ENCODE assay signal across 9 cellular contexts in the genomic region with DNA sequence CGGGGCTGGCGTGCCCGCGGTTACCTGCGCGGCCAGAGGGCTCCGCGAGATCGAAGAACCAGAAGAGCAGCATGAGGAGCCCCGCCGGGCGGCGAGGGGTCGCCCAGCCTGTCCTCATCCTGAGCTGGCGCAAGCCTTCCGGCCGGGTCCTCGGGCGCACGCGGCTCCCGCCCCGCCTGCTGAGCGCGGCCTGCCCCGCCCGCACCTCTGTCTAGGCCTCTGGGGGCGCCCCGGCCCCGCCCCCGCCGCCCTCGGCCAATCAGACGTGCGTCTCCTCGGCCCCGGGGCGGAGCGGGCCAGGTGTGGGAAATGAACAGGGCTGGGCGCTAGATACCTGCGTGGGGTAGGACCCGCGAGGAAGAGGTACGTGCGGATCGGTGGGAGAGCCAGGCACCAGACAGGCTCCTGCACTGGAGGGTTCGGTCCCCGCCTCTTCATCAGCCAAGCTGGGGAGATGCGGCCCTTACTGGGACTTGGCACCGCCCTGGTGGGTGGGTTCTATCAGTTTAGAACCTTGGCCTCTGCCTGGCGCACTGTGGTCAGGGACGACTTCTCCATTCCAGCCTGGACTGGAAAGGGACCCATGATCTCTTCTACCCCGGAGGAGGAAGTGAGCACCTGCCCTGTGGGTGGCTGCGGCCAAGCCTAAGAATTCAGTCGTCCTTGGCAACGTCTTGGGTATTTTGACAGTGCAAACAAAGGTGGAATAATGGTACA. TPM values are rescaled to one million over a fixed set of nuclear protein-coding genes. Genes with fewer than 3 reads are reported as not detected.
DNase-seq lines count a peak whose midpoint lies in the region; ATAC-seq and TF ChIP-seq lines count a peak whose summit lies in the region.
"Had no signal": no experiment of that assay in that cellular context is flagged by ENCODE, and none has a peak within 500 bp of the region (broad histone marks: within the 10 kb centered on the region; RNA-seq: fewer than 3 reads in every experiment).

A gene (minus strand): TSS at position 192 of the 717 bp plus-strand sequence.

- in situ Hi-C loops in KBM-7 (cut with MboI; ENCODE audit: low pct_unique_long_range_greater_than_20kb, low sequenced_read_pairs): no loop called here

- H3K9me3 Mint-ChIP-seq in effector memory CD8-positive, alpha-beta T cell: no peaks in the 10 kb centered on the region

- H3K36me3 Mint-ChIP-seq in effector memory CD8-positive, alpha-beta T cell (ENCODE audit: insufficient read depth): peaks cover 17% of the 10 kb centered on the region

- CTCF ChIA-PET in HEK293T (lab: Yijun Ruan, JAX): no interaction called here

- H3K4me1 Mint-ChIP-seq in effector memory CD8-positive, alpha-beta T cell (ENCODE audit: low read depth in 2 of 2): peaks cover 23 to 27% of the 10 kb centered on the region in 2 donors

- POLR2A ChIA-PET in HEK293T (lab: Yijun Ruan, JAX): no interaction called here

- peak within 1 kb of the TSS; percentile 97 to 98 for H3K4me3 Mint-ChIP-seq in effector memory CD8-positive, alpha-beta T cell

- H3K27me3 Mint-ChIP-seq in effector memory CD8-positive, alpha-beta T cell: peaks cover 4 to 6% of the 10 kb centered on the region in 2 donors

- peak; percentile 74 for ATAC-seq in GM21447 (IDR thresholded peaks at IDR 0.05; ENCODE audit: unreplicated experiment)
- peak; percentile 74 for ATAC-seq in effector memory CD8-positive, alpha-beta T cell (replicated peaks)

- DNase-seq in Daoy (ENCODE audit: low read depth) (peak; percentile 83), KBM-7 (peak; percentile 85), mucosa of gallbladder (ENCODE audit: low spot score) (peak; percentile 84), HEK293T (ENCODE audit: extremely low spot score) (no peak)
- DNase-seq in activated CD4-positive, alpha-beta T cell treated with anti-CD3 and anti-CD28 coated beads, Interleukin-2, amount 50 U/mL, for 24 hours (ENCODE audit: low read depth in 1 of 2, low spot score in 1 of 2): peak; percentile 59 to 68
- DNase-seq in effector memory CD8-positive, alpha-beta T cell: peak; percentile 72 to 77 (median 74)
- DNase-seq in stimulated activated CD8-positive, alpha-beta memory T cell treated with anti-CD3 and anti-CD28 coated beads, Interleukin-4, amount 100 ng/mL, for 4 hours (ENCODE audit: low read depth in 2 of 2, low spot score in 1 of 2): peak; percentile 52 to 76

- peak within 1 kb of the TSS; percentile 97 for H3K27ac Mint-ChIP-seq in effector memory CD8-positive, alpha-beta T cell

TF ChIP-seq in HEK293T, 16 proteins besides CTCF, POLR2A, EP300 and RAD21:
- no peak for TF ChIP-seq ZNF384 (IDR thresholded peaks at IDR 0.05)

RNA-seq across cellular contexts. Expression of the gene that starts here (rescaled TPM):
- 7.0 and 9.3 TPM in 2 replicates for total RNA-seq in Daoy (2014; rRNA removed; shearing (Covaris generic))
- 25.9 TPM for total RNA-seq in mucosa of gallbladder
- total RNA-seq: SJSA1 had no signal
